ENCODE assay signal across 19 cellular contexts in the genomic region with DNA sequence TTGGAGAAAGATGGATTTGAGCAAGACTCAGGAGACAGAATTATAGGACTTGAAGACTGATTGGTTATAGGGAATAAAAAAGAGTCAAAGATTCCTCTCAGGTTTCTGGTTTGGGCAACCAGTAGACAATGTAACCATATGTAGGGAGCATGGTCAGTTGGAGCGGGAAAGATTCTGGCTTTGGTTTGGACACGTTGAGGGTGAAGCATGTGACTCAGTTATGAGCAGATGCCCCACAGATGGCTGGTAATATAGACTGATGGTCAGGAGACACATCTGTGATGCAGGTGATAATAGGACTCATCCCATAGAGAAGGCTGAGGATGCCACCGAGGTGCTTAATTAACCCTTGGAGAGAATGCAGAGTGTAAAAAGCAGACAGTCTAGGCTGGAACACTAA.
"Had no signal": no experiment of that assay in that cellular context is flagged by ENCODE, and none has a peak within 500 bp of the region (broad histone marks: within the 10 kb centered on the region; RNA-seq: fewer than 3 reads in every experiment).

No MANE protein-coding gene starts in this region.

- FAIRE-seq: endometrium had no signal

- H3K36me3 ChIP-seq: colonic mucosa, esophagus muscularis mucosa, sigmoid colon had no signal

- H3K4me3 ChIP-seq: colonic mucosa, esophagus muscularis mucosa, hepatocyte, lung, sigmoid colon, skin epidermis had no signal

- H3K27ac ChIP-seq: colonic mucosa, epithelial cell of prostate, esophagus muscularis mucosa, foreskin keratinocyte, hepatocyte, sigmoid colon, skin epidermis had no signal

- H3K4me1 ChIP-seq: colonic mucosa had no signal

- ATAC-seq: foreskin keratinocyte, left colon, left ventricle myocardium superior had no signal

- DNase-seq: colonic mucosa; effector CD4-positive, alpha-beta T cell; foreskin keratinocyte; head of caudate nucleus; left colon; left ventricle myocardium superior; mesenchymal stem cell; naive B cell; posterior cingulate gyrus; sigmoid colon; stimulated activated CD4-positive, alpha-beta T cell treated with anti-CD3 and anti-CD28 coated beads, Interleukin-12 subunit alpha, Interleukin-12 subunit beta, amount 100 ng/mL, for 4 hours; stimulated activated naive CD4-positive, alpha-beta T cell; trophoblast cell had no signal

- H3K9me3 ChIP-seq: colonic mucosa, esophagus muscularis mucosa, sigmoid colon had no signal

- H3K27me3 ChIP-seq: colonic mucosa, esophagus muscularis mucosa, foreskin keratinocyte, hepatocyte, sigmoid colon had no signal
